Comparison of ENCODE assay signal across 9 cellular contexts in genomic region chr5:166979576-166979975, GRCh38. TPM values are rescaled to one million over a fixed set of nuclear protein-coding genes. Genes with fewer than 3 reads are reported as not detected.
DNase-seq lines count a peak whose midpoint lies in the region; ATAC-seq and TF ChIP-seq lines count a peak whose summit lies in the region.
"Had no signal": no experiment of that assay in that cellular context is flagged by ENCODE, and none has a peak within 500 bp of the region (broad histone marks: within the 10 kb centered on the region; RNA-seq: fewer than 3 reads in every experiment).

No MANE protein-coding gene starts in this region.

- H2AFZ ChIP-seq in mammary epithelial cell (ENCODE audit: low read depth, low read length) = peak overlapping the region; percentile 74

- dilution Hi-C loops in mammary epithelial cell (cut with HindIII; ENCODE audit: low sequenced_read_pairs) = no loop called here

- TF ChIP-seq CTCF in mammary epithelial cell (conservative IDR thresholded peaks at IDR 0.05 in 1 of 2, IDR thresholded peaks at IDR 0.05 in 1 of 2; ENCODE audit: extremely low read depth in 1 of 2, insufficient read depth in 1 of 2, low read depth in 1 of 2, low read length in 2 of 2) (no peak), kidney epithelial cell (IDR thresholded peaks at IDR 0.05; ENCODE audit: insufficient read depth, low read length, poor library complexity, severe bottlenecking) (no peak)

- H3K9me3 ChIP-seq in MG63 (no peaks in the 10 kb centered on the region), mammary epithelial cell (replicated peaks; ENCODE audit: insufficient read depth, low read length) (no peaks in the 10 kb centered on the region), stomach smooth muscle (ENCODE audit: control insufficient read depth in 2 of 2, low read length in 2 of 2) (no peaks in the 10 kb centered on the region)
- H3K9me3 ChIP-seq: neutrophil had no signal

- no TSS peak for BruUV-seq in mammary epithelial cell (replicated peaks; lab: Mats Ljungman, UMichigan)

- CTCF ChIA-PET in mammary epithelial cell (lab: Charles Lee; ENCODE audit: low non-redundant PET) = no interaction called here

- peak overlapping the region; percentile 90 for H3K4me2 ChIP-seq in mammary epithelial cell (ENCODE audit: insufficient read depth, low read depth, low read length)

- 3% methylated on average over 8 of the region's 8 CpGs for WGBS in mammary epithelial cell (ENCODE audit: low coverage, missing lambda C conversion rate)

- DNase-seq in MG63 (no peak), mammary epithelial cell (no peak), kidney epithelial cell (ENCODE audit: low read depth) (no peak), SHP77 treated with DMSO at 0.1 percent for 48 hours (lab: John Stamatoyannopoulos, UW) (no peak), NCI-H1694 treated with DMSO at 0.1 percent for 48 hours (lab: John Stamatoyannopoulos, UW) (no peak)
- DNase-seq: activated CD4-positive, alpha-beta T cell treated with anti-CD3 and anti-CD28 coated beads, Interleukin-2, amount 50 U/mL, for 1 hour had no signal

- H3K4me1 ChIP-seq in mammary epithelial cell (ENCODE audit: insufficient read depth, low read length) (peaks cover 7% of the 10 kb centered on the region), stomach smooth muscle (ENCODE audit: control insufficient read depth, insufficient read depth, low read length) (peaks cover 4% of the 10 kb centered on the region)

- H3K9ac ChIP-seq in mammary epithelial cell (ENCODE audit: insufficient read depth, low read length) (no peak overlapping the region), stomach smooth muscle (ENCODE audit: low read length in 2 of 2) (peak overlapping the region; percentile 42 to 52)

- intact Hi-C loops in mammary epithelial cell (cut with micrococcal nuclease) = no loop called here

- H3K79me2 ChIP-seq in mammary epithelial cell (ENCODE audit: insufficient read depth, low read length) = no peaks in the 10 kb centered on the region

- in situ Hi-C loops in mammary epithelial cell (cut with MboI; ENCODE audit: low sequenced_read_pairs in 2 of 2) = no loop called here

- no peaks in the 10 kb centered on the region for H3K36me3 ChIP-seq in MG63
- H3K36me3 ChIP-seq in mammary epithelial cell (ENCODE audit: insufficient read depth, low read length) = no peaks in the 10 kb centered on the region
- no peaks in the 10 kb centered on the region for H3K36me3 ChIP-seq in kidney epithelial cell (ENCODE audit: control insufficient read depth, insufficient read depth, low read length)
- no peaks in the 10 kb centered on the region for H3K36me3 ChIP-seq in stomach smooth muscle (ENCODE audit: control insufficient read depth in 2 of 2, insufficient read depth in 2 of 2, low read length in 2 of 2)
- H3K36me3 ChIP-seq: neutrophil had no signal

- no peaks in the 10 kb centered on the region for H4K20me1 ChIP-seq in mammary epithelial cell (ENCODE audit: insufficient read depth, low read length)

- no peak for ATAC-seq in GM19351 (IDR thresholded peaks at IDR 0.05; ENCODE audit: unreplicated experiment)

- no peak overlapping the region for H3K27ac ChIP-seq in mammary epithelial cell (ENCODE audit: insufficient read depth, low read depth, low read length)
- H3K27ac ChIP-seq in stomach smooth muscle (ENCODE audit: low read length) = peak overlapping the region; percentile 62
- H3K27ac ChIP-seq: neutrophil had no signal

- peaks cover 54% of the 10 kb centered on the region for H3K27me3 ChIP-seq in MG63
- H3K27me3 ChIP-seq in mammary epithelial cell (ENCODE audit: insufficient read depth, low read length) = peaks cover 21% of the 10 kb centered on the region
- H3K27me3 ChIP-seq in kidney epithelial cell (ENCODE audit: control insufficient read depth, insufficient read depth, low read length) = peaks cover 5% of the 10 kb centered on the region
- no peaks in the 10 kb centered on the region for H3K27me3 ChIP-seq in stomach smooth muscle (ENCODE audit: control insufficient read depth in 1 of 2, insufficient read depth in 2 of 2, low read length in 2 of 2)

- H3K4me3 ChIP-seq in MG63 (peak overlapping the region; percentile 30), mammary epithelial cell (replicated peaks in 1 of 3; ENCODE audit: insufficient read depth in 1 of 3, low read depth in 2 of 3, low read length in 3 of 3) (peak overlapping the region in 1 of 3 experiments; percentile 47), kidney epithelial cell (ENCODE audit: low read depth, low read length) (peak overlapping the region; percentile 62), stomach smooth muscle (ENCODE audit: low read length in 2 of 2) (peak overlapping the region; percentile 80)

RNA-seq across cellular contexts. Expression of gene TENM2, which starts 0.7 kb away (rescaled TPM):
- 3.8 and 6.0 TPM in 2 replicates for total RNA-seq in MG63 (2014; rRNA removed; shearing (Covaris generic); ENCODE audit: low replicate concordance)
- total RNA-seq in mammary epithelial cell (100 to 1,000 TPM in 1 of 2 donors, 10 to 100 TPM in 1; 97.0 to 157 TPM), kidney epithelial cell (2.9 and 3.4 TPM in 2 replicates)
- polyA plus RNA-seq in mammary epithelial cell = 22.4 TPM
- polyA minus RNA-seq in mammary epithelial cell = 87.6 TPM

Comparison
In these comparisons a context has a peak if more than half of its experiments do, and no peak if none do; other contexts are left out.
1. RNA of gene TENM2, which starts 0.7 kb away (total RNA-seq): 97.0 to 157 TPM in mammary epithelial cell; 3.8 to 6.0 TPM in MG63 and 2.9 to 3.4 TPM in kidney epithelial cell; every median in the first group is over 10 times any median in the second.